25 cellular contexts compared by ENCODE assay signal in the genomic region with DNA sequence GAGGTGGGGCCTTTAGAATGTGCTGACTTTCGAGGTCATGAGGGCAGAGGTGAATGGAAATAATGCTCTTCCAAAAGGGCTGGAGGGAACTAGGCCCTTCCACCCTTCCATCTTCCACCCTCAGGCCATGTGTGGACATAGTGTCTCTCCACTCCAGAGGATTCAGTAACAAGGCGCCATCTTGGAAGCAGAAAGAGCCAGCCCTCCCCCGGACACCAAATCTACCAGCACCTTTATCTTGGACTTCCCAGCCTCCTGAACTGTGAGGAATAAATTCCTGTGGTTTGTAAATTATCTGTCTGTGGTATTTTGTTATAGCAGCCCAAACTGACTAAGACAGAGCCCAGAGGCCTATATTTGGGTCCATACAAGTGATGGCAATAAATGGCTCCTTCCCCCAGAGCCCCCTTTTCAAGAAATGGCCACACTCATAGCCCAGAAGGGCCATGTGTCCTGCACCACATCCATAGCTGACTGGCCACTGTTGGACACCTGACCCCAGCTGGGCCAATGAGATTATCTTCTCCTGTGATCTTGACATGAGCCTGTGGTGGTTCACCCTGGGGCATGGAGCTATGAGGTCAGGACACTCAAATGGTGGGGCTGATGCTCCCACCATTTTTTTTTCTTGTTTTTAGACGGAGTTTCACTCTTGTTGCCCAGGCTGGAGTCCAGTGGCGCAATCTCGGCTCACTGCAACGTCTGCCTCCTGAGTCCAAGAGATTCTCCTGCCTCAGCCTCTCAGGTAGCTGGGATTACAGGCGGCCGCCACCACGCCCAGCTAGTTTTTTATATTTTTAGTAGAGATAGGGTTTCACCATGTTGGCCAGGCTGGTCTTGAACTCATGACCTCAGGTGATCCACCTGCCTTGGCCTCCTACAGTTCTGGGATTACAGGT.
"Had no signal": no experiment of that assay in that cellular context is flagged by ENCODE, and none has a peak within 500 bp of the region (broad histone marks: within the 10 kb centered on the region; RNA-seq: fewer than 3 reads in every experiment).

No MANE protein-coding gene starts in this region.

- H3K36me3 ChIP-seq: adrenal gland, ascending aorta, breast epithelium had no signal

- H3K27me3 ChIP-seq: adrenal gland, ascending aorta, breast epithelium, dorsolateral prefrontal cortex had no signal

- H3K9me3 ChIP-seq: adrenal gland, ascending aorta, breast epithelium had no signal

- H3K4me1 ChIP-seq: adrenal gland, ascending aorta, breast epithelium had no signal

- H3K4me3 ChIP-seq: adrenal gland, ascending aorta, breast epithelium, coronary artery, dorsolateral prefrontal cortex had no signal

- FAIRE-seq: frontal cortex had no signal

- H3K27ac ChIP-seq: ascending aorta, breast epithelium, coronary artery, dorsolateral prefrontal cortex had no signal

- DNase-seq: activated CD4-positive, alpha-beta memory T cell treated with anti-CD3 and anti-CD28 coated beads, Interleukin-2, amount 10 ng/mL, durations not matched to agents 7 days and 5 days; activated CD4-positive, alpha-beta T cell treated with anti-CD3 and anti-CD28 coated beads for 36 hours; activated CD4-positive, alpha-beta T cell treated with anti-CD3 and anti-CD28 coated beads, Interleukin-2, amount 10 ng/mL, durations not matched to agents 24 days and 14 days; activated CD4-positive, CD25-positive, alpha-beta regulatory T cell; activated CD4-positive, CD25-positive, alpha-beta regulatory T cell treated with anti-CD3 and anti-CD28 coated beads, Interleukin-2, amount 50 U/mL, for 72 hours; activated CD8-positive, alpha-beta memory T cell treated with anti-CD3 and anti-CD28 coated beads, Interleukin-2, amount 50 U/mL, for 48 hours; activated effector memory CD4-positive, alpha-beta T cell treated with Interleukin-2 at 50 U/mL for 16 hours; activated gamma-delta T cell treated with Interleukin-2 at 50 U/mL for 16 hours; activated naive CD4-positive, alpha-beta T cell treated with anti-CD3 and anti-CD28 coated beads for 36 hours; activated naive CD8-positive, alpha-beta T cell treated with anti-CD3 and anti-CD28 coated beads for 36 hours; activated naive CD8-positive, alpha-beta T cell treated with anti-CD3 and anti-CD28 coated beads, Interleukin-2, amount 50 U/mL, for 24 hours; activated T-cell treated with anti-CD3 and anti-CD28 coated beads for 4 hours; activated T-cell treated with anti-CD3 and anti-CD28 coated beads, Interleukin-2, amount 50 U/mL, for 4 hours; adrenal gland; dorsolateral prefrontal cortex; effector memory CD4-positive, alpha-beta T cell; endodermal cell; foreskin fibroblast; head of caudate nucleus; T-helper 17 cell; T1000 had no signal
